8 cellular contexts compared by ENCODE assay signal in genomic region chr19:11535792-11536595, GRCh38. TPM values are rescaled to one million over a fixed set of nuclear protein-coding genes. Genes with fewer than 3 reads are reported as not detected.
DNase-seq lines count a peak whose midpoint lies in the region; ATAC-seq, FAIRE-seq and TF ChIP-seq lines count a peak whose summit lies in the region.

No MANE protein-coding gene starts in this region.

- H3K79me2 ChIP-seq in HepG2 (ENCODE audit: insufficient read depth, low read length), result no peaks in the 10 kb centered on the region

- peak overlapping the region; percentile 73 for H3K4me2 ChIP-seq in HepG2 (ENCODE audit: low read depth, low read length)

- no peak overlapping the region for H3K27ac ChIP-seq in HepG2 (ENCODE audit: extremely low read length, insufficient read depth, low read length)

- ATAC-seq in HG03039 (IDR thresholded peaks at IDR 0.05; ENCODE audit: unreplicated experiment), result peak; percentile 67
- ATAC-seq in HepG2, result peak; percentile 72
- no peak for ATAC-seq in GM19023 (IDR thresholded peaks at IDR 0.05; ENCODE audit: unreplicated experiment)

- DNase-seq in GM06990 (ENCODE audit: extremely low read depth, insufficient read length), result peak; percentile 92
- DNase-seq in NCI-H526 (lab: John Stamatoyannopoulos, UW), result peak; percentile 31 to 84
- DNase-seq in activated CD4-positive, alpha-beta T cell treated with anti-CD3 and anti-CD28 coated beads, Interleukin-2, amount 50 U/mL, for 1 hour, result peak; percentile 80
- DNase-seq in dedifferentiated amniotic fluid mesenchymal stem cell (ENCODE audit: extremely low spot score), result peak; percentile 76
- peak; percentile 68 for DNase-seq in HepG2 (ENCODE audit: low spot score)
- DNase-seq in stimulated activated CD4-positive, alpha-beta T cell treated with anti-CD3 and anti-CD28 coated beads, Interleukin-2, amount 100 ng/mL, for 24 hours, result peak; percentile 90 to 93

- peak; percentile 80 for TF ChIP-seq RAD21 in HepG2 (CRISPR knock-in tag; IDR thresholded peaks at IDR 0.05)

- no peaks in the 10 kb centered on the region for H3K36me3 ChIP-seq in GM06990 (ENCODE audit: control insufficient read depth, insufficient read depth, low read length)
- H3K36me3 ChIP-seq in HepG2 (replicated peaks in 1 of 2; ENCODE audit: control insufficient read depth in 1 of 2, insufficient read depth in 2 of 2, low read length in 2 of 2), result no peaks in the 10 kb centered on the region

- FAIRE-seq in HepG2 (lab: Jason Lieb, UNC), result peak; percentile 46

- CTCF ChIA-PET in HepG2 (lab: Yijun Ruan, JAX; ENCODE audit: low intra/inter-chr PET ratio, low total read pairs), result interaction anchor here (1.4 kb wide), 1 partner anchor 52 kb away, joined by 6 read pairs; no protein-coding TSS in a partner anchor

- H3K9ac ChIP-seq in HepG2 (ENCODE audit: insufficient read depth, low read depth, low read length), result peak overlapping the region; percentile 40; the same call in 1 of the 2 replicates

- intact Hi-C loops in HepG2 (cut with micrococcal nuclease; ENCODE audit: unreplicated experiment), result loop anchor here (2.0 kb wide), 1 partner anchor 51 kb away; no protein-coding TSS in a partner anchor

- WGBS in HepG2 (ENCODE audit: low lambda C conversion rate), result 28% methylated on average over 26 of the region's 54 CpGs

- H3K9me3 ChIP-seq in HepG2 (ENCODE audit: low read length), result no peaks in the 10 kb centered on the region

- H3K27me3 ChIP-seq in GM06990 (replicated peaks; ENCODE audit: control insufficient read depth, insufficient read depth, low read length) (no peaks in the 10 kb centered on the region), HepG2 (ENCODE audit: control insufficient read depth in 1 of 2, insufficient read depth in 2 of 2, low read length in 2 of 2) (peaks cover 0 to 4% of the 10 kb centered on the region in 2 experiments; a peak in 1 of 5 replicates)

- 0 out of 4 replicates have a peak, but pooled peaks of 1 of the 2 experiments have one; percentile 24 for TF ChIP-seq EP300 in HepG2 (IDR thresholded peaks at IDR 0.05; ENCODE audit: low read depth in 2 of 2, low read length in 2 of 2)
- no peak for TF ChIP-seq EP300 in HepG2 (CRISPR knock-in tag; IDR thresholded peaks at IDR 0.05; ENCODE audit: borderline replicate concordance)

- TF ChIP-seq CTCF in GM06990 (IDR thresholded peaks at IDR 0.05; ENCODE audit: insufficient read depth, low read length, poor library complexity, severe bottlenecking), result peak; percentile 79
- peak; percentile 85 for TF ChIP-seq CTCF in HepG2 (CRISPR knock-in tag; IDR thresholded peaks at IDR 0.05)

- in situ Hi-C loops in HepG2 (cut with HindIII; ENCODE audit: extremely low pct_ligation_motif_present, low pct_unique_long_range_greater_than_20kb), result no loop called here

- no peaks in the 10 kb centered on the region for H4K20me1 ChIP-seq in HepG2 (ENCODE audit: insufficient read depth, low read length)

- H3K4me3 ChIP-seq in GM06990 (replicated peaks; ENCODE audit: low read depth, low read length), result peak overlapping the region; percentile 60
- H3K4me3 ChIP-seq in HepG2 (replicated peaks in 1 of 3; ENCODE audit: insufficient read depth in 1 of 3, low read depth in 2 of 3, low read length in 3 of 3), result peak overlapping the region; percentile 18 to 69 (median 47); a peak in 5 of 6 replicates

- H2AFZ ChIP-seq in HepG2 (ENCODE audit: low read length), result peak overlapping the region; percentile 51

- no peak for TF ChIP-seq POLR2A in HepG2 (IDR thresholded peaks at IDR 0.05; ENCODE audit: insufficient read depth in 1 of 2, low read depth in 2 of 2, low read length in 2 of 2)

- POLR2A ChIA-PET in HepG2 (lab: Yijun Ruan, JAX), result interaction anchor here (0.6 kb wide), 1 partner anchor 12 kb away, joined by 3 read pairs; no protein-coding TSS in a partner anchor

- H3K4me1 ChIP-seq in HepG2 (ENCODE audit: insufficient read depth, low read length), result peaks cover 29% of the 10 kb centered on the region

- BruUV-seq in HepG2 (replicated peaks; lab: Mats Ljungman, UMichigan), result no TSS peak

RNA-seq across cellular contexts. Expression of gene CNN1, which starts 2.7 kb away (rescaled TPM):
- total RNA-seq in HepG2 (2016; rRNA removed; fragmentation: Illumina TruSeq; extraction: Trizol), result 0.55 and 1.1 TPM in 2 replicates
- total RNA-seq in HepG2 (2016; cell fraction: cytosol; rRNA removed; fragmentation: Illumina TruSeq; extraction: Trizol; ENCODE audit: low read depth), result 1.2 and 1.6 TPM in 2 replicates
- total RNA-seq in HepG2 (2016; cell fraction: insoluble cytoplasmic fraction; rRNA removed; fragmentation: Illumina TruSeq; extraction: Trizol), result 0.58 and 0.74 TPM in 2 replicates
- total RNA-seq in HepG2 (2016; cell fraction: membrane; rRNA removed; fragmentation: Illumina TruSeq; extraction: Trizol), result 0.99 and 1.0 TPM in 2 replicates
- total RNA-seq in HepG2 (2016; cell fraction: nucleus; rRNA removed; fragmentation: Illumina TruSeq; extraction: Trizol), result 0.43 TPM in 1 of 2 replicates, not detected in the other
- polyA plus RNA-seq in HepG2 (2011; rRNA removed), result 0.39 and 0.70 TPM in 2 replicates
- polyA plus RNA-seq in HepG2 (2011; cell fraction: cytosol; rRNA removed), result 0.28 and 0.50 TPM in 2 replicates
- 0.33 and 0.40 TPM in 2 replicates for polyA plus RNA-seq in HepG2 (2011; cell fraction: nucleus; rRNA removed)
- 0.40 and 0.45 TPM in 2 replicates for polyA plus RNA-seq in HepG2 (2012)
- polyA plus RNA-seq in HepG2 (2016; cell fraction: cytosol; fragmentation: Illumina TruSeq; extraction: Trizol; ENCODE audit: low read depth), result 1.5 TPM in 2 replicates
- 1.2 TPM in 2 replicates for polyA plus RNA-seq in HepG2 (2016; cell fraction: insoluble cytoplasmic fraction; fragmentation: Illumina TruSeq; extraction: Trizol; ENCODE audit: low read depth)
- polyA plus RNA-seq in HepG2 (2016; cell fraction: membrane; fragmentation: Illumina TruSeq; extraction: Trizol; ENCODE audit: low read depth), result 1.2 and 1.4 TPM in 2 replicates
- polyA plus RNA-seq in HepG2 (2016; cell fraction: nucleus; fragmentation: Illumina TruSeq; extraction: Trizol; ENCODE audit: insufficient read depth, low read depth), result 0.37 and 0.87 TPM in 2 replicates
- 1.6 TPM in 1 of 2 replicates, not detected in the other for polyA minus RNA-seq in HepG2 (2011; rRNA and poly(A)+ RNA removed; ENCODE audit: low replicate concordance)
- polyA minus RNA-seq in HepG2 (2011; cell fraction: cytosol; rRNA and poly(A)+ RNA removed), result not detected in 2 replicates
- not detected in 2 replicates for polyA minus RNA-seq in HepG2 (2011; cell fraction: nucleus; rRNA and poly(A)+ RNA removed)

RNA-seq across cellular contexts. Expression of gene ECSIT, which starts 7.1 kb away (rescaled TPM):
- total RNA-seq in HepG2 (2016; rRNA removed; fragmentation: Illumina TruSeq; extraction: Trizol), result 32.2 and 36.4 TPM in 2 replicates
- 34.9 and 42.8 TPM in 2 replicates for total RNA-seq in HepG2 (2016; cell fraction: cytosol; rRNA removed; fragmentation: Illumina TruSeq; extraction: Trizol; ENCODE audit: low read depth)
- total RNA-seq in HepG2 (2016; cell fraction: insoluble cytoplasmic fraction; rRNA removed; fragmentation: Illumina TruSeq; extraction: Trizol), result 29.2 and 39.1 TPM in 2 replicates
- 47.6 and 47.9 TPM in 2 replicates for total RNA-seq in HepG2 (2016; cell fraction: membrane; rRNA removed; fragmentation: Illumina TruSeq; extraction: Trizol)
- total RNA-seq in HepG2 (2016; cell fraction: nucleus; rRNA removed; fragmentation: Illumina TruSeq; extraction: Trizol), result 18.6 and 23.5 TPM in 2 replicates
- 55.4 and 62.3 TPM in 2 replicates for polyA plus RNA-seq in HepG2 (2011; rRNA removed)
- 50.1 and 76.7 TPM in 2 replicates for polyA plus RNA-seq in HepG2 (2011; cell fraction: cytosol; rRNA removed)
- 54.8 and 72.2 TPM in 2 replicates for polyA plus RNA-seq in HepG2 (2011; cell fraction: nucleus; rRNA removed)
- polyA plus RNA-seq in HepG2 (2012), result 23.3 and 36.3 TPM in 2 replicates
- polyA plus RNA-seq in HepG2 (2016; cell fraction: cytosol; fragmentation: Illumina TruSeq; extraction: Trizol; ENCODE audit: low read depth), result 31.3 and 34.7 TPM in 2 replicates
- polyA plus RNA-seq in HepG2 (2016; cell fraction: insoluble cytoplasmic fraction; fragmentation: Illumina TruSeq; extraction: Trizol; ENCODE audit: low read depth), result 32.2 and 38.2 TPM in 2 replicates
- 46.4 and 49.9 TPM in 2 replicates for polyA plus RNA-seq in HepG2 (2016; cell fraction: membrane; fragmentation: Illumina TruSeq; extraction: Trizol; ENCODE audit: low read depth)
- polyA plus RNA-seq in HepG2 (2016; cell fraction: nucleus; fragmentation: Illumina TruSeq; extraction: Trizol; ENCODE audit: insufficient read depth, low read depth), result 50.2 and 54.3 TPM in 2 replicates
- polyA minus RNA-seq in HepG2 (2011; rRNA and poly(A)+ RNA removed; ENCODE audit: low replicate concordance), result 105 and 125 TPM in 2 replicates
- 32.7 and 34.2 TPM in 2 replicates for polyA minus RNA-seq in HepG2 (2011; cell fraction: cytosol; rRNA and poly(A)+ RNA removed)
- polyA minus RNA-seq in HepG2 (2011; cell fraction: nucleus; rRNA and poly(A)+ RNA removed), result 9.3 and 10.2 TPM in 2 replicates

RNA-seq across cellular contexts. Expression of gene ELOF1, which starts 23.0 kb away (rescaled TPM):
- 43.2 and 47.2 TPM in 2 replicates for total RNA-seq in HepG2 (2016; rRNA removed; fragmentation: Illumina TruSeq; extraction: Trizol)
- total RNA-seq in HepG2 (2016; cell fraction: cytosol; rRNA removed; fragmentation: Illumina TruSeq; extraction: Trizol; ENCODE audit: low read depth), result 22.1 and 24.0 TPM in 2 replicates
- 43.9 and 45.2 TPM in 2 replicates for total RNA-seq in HepG2 (2016; cell fraction: insoluble cytoplasmic fraction; rRNA removed; fragmentation: Illumina TruSeq; extraction: Trizol)
- total RNA-seq in HepG2 (2016; cell fraction: membrane; rRNA removed; fragmentation: Illumina TruSeq; extraction: Trizol), result 43.6 and 46.0 TPM in 2 replicates
- total RNA-seq in HepG2 (2016; cell fraction: nucleus; rRNA removed; fragmentation: Illumina TruSeq; extraction: Trizol), result 13.8 and 15.5 TPM in 2 replicates
- polyA plus RNA-seq in HepG2 (2011; rRNA removed), result 14.5 TPM in 2 replicates
- 18.3 and 25.5 TPM in 2 replicates for polyA plus RNA-seq in HepG2 (2011; cell fraction: cytosol; rRNA removed)
- polyA plus RNA-seq in HepG2 (2011; cell fraction: nucleus; rRNA removed), result 37.4 and 37.6 TPM in 2 replicates
- polyA plus RNA-seq in HepG2 (2012), result 24.5 and 41.2 TPM in 2 replicates
- 29.9 and 33.8 TPM in 2 replicates for polyA plus RNA-seq in HepG2 (2016; cell fraction: cytosol; fragmentation: Illumina TruSeq; extraction: Trizol; ENCODE audit: low read depth)
- polyA plus RNA-seq in HepG2 (2016; cell fraction: insoluble cytoplasmic fraction; fragmentation: Illumina TruSeq; extraction: Trizol; ENCODE audit: low read depth), result 75.7 and 79.7 TPM in 2 replicates
- 64.0 and 65.9 TPM in 2 replicates for polyA plus RNA-seq in HepG2 (2016; cell fraction: membrane; fragmentation: Illumina TruSeq; extraction: Trizol; ENCODE audit: low read depth)
- polyA plus RNA-seq in HepG2 (2016; cell fraction: nucleus; fragmentation: Illumina TruSeq; extraction: Trizol; ENCODE audit: insufficient read depth, low read depth), result 40.0 and 46.3 TPM in 2 replicates
- polyA minus RNA-seq in HepG2 (2011; rRNA and poly(A)+ RNA removed; ENCODE audit: low replicate concordance), result 15.4 and 55.8 TPM in 2 replicates
- polyA minus RNA-seq in HepG2 (2011; cell fraction: cytosol; rRNA and poly(A)+ RNA removed), result 7.6 and 7.7 TPM in 2 replicates
- polyA minus RNA-seq in HepG2 (2011; cell fraction: nucleus; rRNA and poly(A)+ RNA removed), result 9.4 and 10.4 TPM in 2 replicates

RNA-seq across cellular contexts. Expression of gene ZNF653, which starts 30.4 kb away (rescaled TPM):
- total RNA-seq in HepG2 (2016; rRNA removed; fragmentation: Illumina TruSeq; extraction: Trizol), result 1.2 and 4.7 TPM in 2 replicates
- 1.0 and 1.5 TPM in 2 replicates for total RNA-seq in HepG2 (2016; cell fraction: cytosol; rRNA removed; fragmentation: Illumina TruSeq; extraction: Trizol; ENCODE audit: low read depth)
- total RNA-seq in HepG2 (2016; cell fraction: insoluble cytoplasmic fraction; rRNA removed; fragmentation: Illumina TruSeq; extraction: Trizol), result 1.2 and 3.2 TPM in 2 replicates
- 1.8 and 2.2 TPM in 2 replicates for total RNA-seq in HepG2 (2016; cell fraction: membrane; rRNA removed; fragmentation: Illumina TruSeq; extraction: Trizol)
- 2.9 and 3.8 TPM in 2 replicates for total RNA-seq in HepG2 (2016; cell fraction: nucleus; rRNA removed; fragmentation: Illumina TruSeq; extraction: Trizol)
- polyA plus RNA-seq in HepG2 (2011; rRNA removed), result 6.6 and 7.1 TPM in 2 replicates
- 7.1 and 10.4 TPM in 2 replicates for polyA plus RNA-seq in HepG2 (2011; cell fraction: cytosol; rRNA removed)
- polyA plus RNA-seq in HepG2 (2011; cell fraction: nucleus; rRNA removed), result 18.3 and 30.3 TPM in 2 replicates
- 3.6 and 4.5 TPM in 2 replicates for polyA plus RNA-seq in HepG2 (2012)
- 0.57 and 1.6 TPM in 2 replicates for polyA plus RNA-seq in HepG2 (2016; cell fraction: cytosol; fragmentation: Illumina TruSeq; extraction: Trizol; ENCODE audit: low read depth)
- polyA plus RNA-seq in HepG2 (2016; cell fraction: insoluble cytoplasmic fraction; fragmentation: Illumina TruSeq; extraction: Trizol; ENCODE audit: low read depth), result 1.9 and 2.7 TPM in 2 replicates
- polyA plus RNA-seq in HepG2 (2016; cell fraction: membrane; fragmentation: Illumina TruSeq; extraction: Trizol; ENCODE audit: low read depth), result 1.3 and 1.8 TPM in 2 replicates
- 5.8 and 5.9 TPM in 2 replicates for polyA plus RNA-seq in HepG2 (2016; cell fraction: nucleus; fragmentation: Illumina TruSeq; extraction: Trizol; ENCODE audit: insufficient read depth, low read depth)
- 5.9 and 8.5 TPM in 2 replicates for polyA minus RNA-seq in HepG2 (2011; rRNA and poly(A)+ RNA removed; ENCODE audit: low replicate concordance)
- polyA minus RNA-seq in HepG2 (2011; cell fraction: cytosol; rRNA and poly(A)+ RNA removed), result 2.1 and 3.0 TPM in 2 replicates
- polyA minus RNA-seq in HepG2 (2011; cell fraction: nucleus; rRNA and poly(A)+ RNA removed), result 11.2 and 12.4 TPM in 2 replicates

RNA-seq across cellular contexts. Expression of gene ACP5, which starts 41.5 kb away (rescaled TPM):
- total RNA-seq in HepG2 (2016; rRNA removed; fragmentation: Illumina TruSeq; extraction: Trizol), result 0.94 and 1.3 TPM in 2 replicates
- 0.26 and 0.30 TPM in 2 replicates for total RNA-seq in HepG2 (2016; cell fraction: cytosol; rRNA removed; fragmentation: Illumina TruSeq; extraction: Trizol; ENCODE audit: low read depth)
- total RNA-seq in HepG2 (2016; cell fraction: insoluble cytoplasmic fraction; rRNA removed; fragmentation: Illumina TruSeq; extraction: Trizol), result 0.77 and 1.9 TPM in 2 replicates
- total RNA-seq in HepG2 (2016; cell fraction: membrane; rRNA removed; fragmentation: Illumina TruSeq; extraction: Trizol), result 0.52 and 0.71 TPM in 2 replicates
- total RNA-seq in HepG2 (2016; cell fraction: nucleus; rRNA removed; fragmentation: Illumina TruSeq; extraction: Trizol), result 1.2 and 1.8 TPM in 2 replicates
- polyA plus RNA-seq in HepG2 (2011; rRNA removed), result 5.1 and 6.7 TPM in 2 replicates
- 4.6 and 8.5 TPM in 2 replicates for polyA plus RNA-seq in HepG2 (2011; cell fraction: cytosol; rRNA removed)
- polyA plus RNA-seq in HepG2 (2011; cell fraction: nucleus; rRNA removed), result 2.8 and 3.6 TPM in 2 replicates
- polyA plus RNA-seq in HepG2 (2012), result 0.67 and 1.0 TPM in 2 replicates
- 0.28 and 0.40 TPM in 2 replicates for polyA plus RNA-seq in HepG2 (2016; cell fraction: cytosol; fragmentation: Illumina TruSeq; extraction: Trizol; ENCODE audit: low read depth)
- 0.80 and 0.88 TPM in 2 replicates for polyA plus RNA-seq in HepG2 (2016; cell fraction: insoluble cytoplasmic fraction; fragmentation: Illumina TruSeq; extraction: Trizol; ENCODE audit: low read depth)
- polyA plus RNA-seq in HepG2 (2016; cell fraction: membrane; fragmentation: Illumina TruSeq; extraction: Trizol; ENCODE audit: low read depth), result 0.98 and 1.1 TPM in 2 replicates
- polyA plus RNA-seq in HepG2 (2016; cell fraction: nucleus; fragmentation: Illumina TruSeq; extraction: Trizol; ENCODE audit: insufficient read depth, low read depth), result 2.2 and 5.0 TPM in 2 replicates
- 6.2 TPM in 1 of 2 replicates, not detected in the other for polyA minus RNA-seq in HepG2 (2011; rRNA and poly(A)+ RNA removed; ENCODE audit: low replicate concordance)
- polyA minus RNA-seq in HepG2 (2011; cell fraction: cytosol; rRNA and poly(A)+ RNA removed), result 2.7 and 3.1 TPM in 2 replicates
- 0.37 and 0.90 TPM in 2 replicates for polyA minus RNA-seq in HepG2 (2011; cell fraction: nucleus; rRNA and poly(A)+ RNA removed)
